ENCODE assay signal across 10 cellular contexts in genomic region chr16:50045412-50045811, GRCh38.
"Had no signal": no experiment of that assay in that cellular context is flagged by ENCODE, and none has a peak within 500 bp of the region (broad histone marks: within the 10 kb centered on the region; RNA-seq: fewer than 3 reads in every experiment).

No MANE protein-coding gene starts in this region.

- DNase-seq: GOT3, H7, H9, HCEC 1CT, HFFc6 had no signal

- H2AFZ ChIP-seq: GM23248 had no signal

- H3K9ac ChIP-seq: GM23248 had no signal

- H3K4me1 Mint-ChIP-seq: GM23338, H9 had no signal

- H3K4me2 ChIP-seq: GM23338 had no signal

- H3K27ac ChIP-seq: GM23248 had no signal

- H3K9me3 Mint-ChIP-seq: GM23338, H9, HFFc6 had no signal

- ATAC-seq: GM23338, HCT116 had no signal

- FAIRE-seq: H1, H54 had no signal

- H3K4me3 ChIP-seq: GM23248, GM23338 had no signal

- H3K27ac Mint-ChIP-seq: GM23338, H9, HFFc6 had no signal

- H3K4me3 Mint-ChIP-seq: GM23338, H9, HFFc6 had no signal
